19 cellular contexts compared by ENCODE assay signal in genomic region chr3:187852842-187853727, GRCh38.
DNase-seq lines count a peak whose midpoint lies in the region; ATAC-seq and TF ChIP-seq lines count a peak whose summit lies in the region.
"Had no signal": no experiment of that assay in that cellular context is flagged by ENCODE, and none has a peak within 500 bp of the region (broad histone marks: within the 10 kb centered on the region; RNA-seq: fewer than 3 reads in every experiment).

No MANE protein-coding gene starts in this region.

- no peak overlapping the region for H3K4me3 ChIP-seq in IMR-90 (ENCODE audit: insufficient read depth, low read depth, low read length)
- no peak overlapping the region for H3K4me3 ChIP-seq in epithelial cell of proximal tubule (ENCODE audit: low read depth, low read length)
- H3K4me3 ChIP-seq in naive thymus-derived CD4-positive, alpha-beta T cell (ENCODE audit: low read length) = no peak overlapping the region
- no peak overlapping the region for H3K4me3 ChIP-seq in HAP-1
- H3K4me3 ChIP-seq: left ventricle myocardium inferior had no signal

- H3K4me2 ChIP-seq in IMR-90 (ENCODE audit: low read depth, low read length) = 0 out of 2 replicates have a peak overlapping the region, but pooled peaks have one; percentile 35

- peak overlapping the region in 1 of 2 experiments; percentile 80; a peak in 1 of 4 replicates for H4K8ac ChIP-seq in IMR-90 (ENCODE audit: low read depth in 2 of 2, low read length in 2 of 2)

- peak overlapping the region; percentile 59 for H2BK120ac ChIP-seq in IMR-90 (ENCODE audit: low read depth, low read length)

- peaks cover 0 to 31% (median 0%) of the 10 kb centered on the region in 5 donors for H3K36me3 Mint-ChIP-seq in naive thymus-derived CD4-positive, alpha-beta T cell
- H3K36me3 Mint-ChIP-seq: natural killer cell had no signal

- H3K23ac ChIP-seq in IMR-90 (ENCODE audit: low read depth, low read length) = no peak overlapping the region

- dilution Hi-C loops in IMR-90 (cut with HindIII; ENCODE audit: low sequenced_read_pairs, unreplicated experiment) = no loop called here

- peak overlapping the region; percentile 59 for H2AK9ac ChIP-seq in IMR-90 (replicated peaks; ENCODE audit: low read depth, low read length, poor library complexity)

- H3K9me3 Mint-ChIP-seq in naive thymus-derived CD4-positive, alpha-beta T cell = peaks cover 0 to 28% (median 0%) of the 10 kb centered on the region in 11 donors
- H3K9me3 Mint-ChIP-seq: natural killer cell had no signal

- peak overlapping the region; percentile 67 for H3K4ac ChIP-seq in IMR-90 (ENCODE audit: low read depth, low read length)

- H2BK20ac ChIP-seq in IMR-90 (ENCODE audit: low read depth, low read length) = peak overlapping the region; percentile 83; the same call in 1 of the 2 replicates

- peak overlapping the region; percentile 77; the same call in 1 of the 2 replicates for H2AK5ac ChIP-seq in IMR-90 (ENCODE audit: low read depth, low read length)

- DNase-seq in Caki2 (ENCODE audit: low read depth) (peak; percentile 77), IMR-90 (peak; percentile 34), epithelial cell of proximal tubule (ENCODE audit: low read depth) (peak; percentile 76), HAP-1 (ENCODE audit: low spot score in 2 of 2) (no peak), SIG-M5 treated with dmso at 0.1 percent for 504 hours (lab: John Stamatoyannopoulos, UW; ENCODE audit: unreplicated experiment) (no peak)
- DNase-seq in naive thymus-derived CD4-positive, alpha-beta T cell = no peak
- DNase-seq in central memory CD4-positive, alpha-beta T cell = no peak
- DNase-seq: activated CD4-positive, alpha-beta T cell treated with anti-CD3 and anti-CD28 coated beads, Interleukin-2, amount 50 U/mL, for 1 hour; activated naive CD4-positive, alpha-beta T cell; C1 segment of cervical spinal cord; caudate nucleus; left ventricle myocardium inferior; natural killer cell; NCI-H2029; retina; stimulated activated CD4-positive, alpha-beta T cell treated with anti-CD3 and anti-CD28 coated beads, Interleukin-2, amount 100 ng/mL, for 48 hours; T-helper 17 cell had no signal

- TF ChIP-seq POLR2A in IMR-90 (IDR thresholded peaks at IDR 0.05; ENCODE audit: low read depth, low read length) = no peak

- no peak overlapping the region for H3K4me3 Mint-ChIP-seq in naive thymus-derived CD4-positive, alpha-beta T cell
- H3K4me3 Mint-ChIP-seq: natural killer cell, T-helper 17 cell had no signal

- POLR2A ChIA-PET in IMR-90 (lab: Charles Lee; ENCODE audit: unreplicated experiment) = no interaction called here
- POLR2A ChIA-PET in naive thymus-derived CD4-positive, alpha-beta T cell (lab: Charles Lee) = no interaction called here

- CTCF ChIA-PET in IMR-90 (lab: Yijun Ruan, JAX) = no interaction called here
- CTCF ChIA-PET in naive thymus-derived CD4-positive, alpha-beta T cell (lab: Charles Lee) = no interaction called here

- H3K27me3 Mint-ChIP-seq in naive thymus-derived CD4-positive, alpha-beta T cell = no peaks in the 10 kb centered on the region
- H3K27me3 Mint-ChIP-seq: T-helper 17 cell had no signal

- peak overlapping the region; percentile 46 for H2AFZ ChIP-seq in IMR-90 (replicated peaks; ENCODE audit: low read length, poor library complexity)

- 0 out of 3 replicates have a peak overlapping the region, but pooled peaks have one; percentile 47 for H2BK15ac ChIP-seq in IMR-90 (ENCODE audit: low read depth, low read length)

- H3K27ac ChIP-seq in IMR-90 (ENCODE audit: insufficient read depth, low read length) = peak overlapping the region; percentile 49; the same call in 1 of the 2 replicates
- no peak overlapping the region for H3K27ac ChIP-seq in naive thymus-derived CD4-positive, alpha-beta T cell (ENCODE audit: low read depth, low read length)
- H3K27ac ChIP-seq: left ventricle myocardium inferior had no signal

- H3K18ac ChIP-seq in IMR-90 (ENCODE audit: low read depth, low read length) = peak overlapping the region; percentile 53; the same call in 1 of the 2 replicates

- H3K36me3 ChIP-seq in IMR-90 (ENCODE audit: control insufficient read depth, insufficient read depth, low read length) = no peaks in the 10 kb centered on the region
- H3K36me3 ChIP-seq in naive thymus-derived CD4-positive, alpha-beta T cell (ENCODE audit: control insufficient read depth in 2 of 3, insufficient read depth in 3 of 3, low read length in 3 of 3) = no peaks in the 10 kb centered on the region
- no peaks in the 10 kb centered on the region for H3K36me3 ChIP-seq in HAP-1 (replicated peaks)
- H3K36me3 ChIP-seq: left ventricle myocardium inferior had no signal

- no CpG with 5 or more reads among the region's 5 CpGs for WGBS in IMR-90 (ENCODE audit: extremely low coverage in 2 of 2, insufficient read length in 1 of 2), 2 experiments

- ATAC-seq in IMR-90 (ENCODE audit: low read depth) (peak; percentile 82), GM21786 (IDR thresholded peaks at IDR 0.05; ENCODE audit: unreplicated experiment) (no peak)
- ATAC-seq in naive thymus-derived CD4-positive, alpha-beta T cell = peak; percentile 29
- ATAC-seq: Right ventricle myocardium inferior, T-helper 17 cell had no signal

- peak overlapping the region; percentile 56 for H3K14ac ChIP-seq in IMR-90 (replicated peaks; ENCODE audit: low read depth, low read length)

- no peak for TF ChIP-seq RAD21 in IMR-90 (IDR thresholded peaks at IDR 0.05; ENCODE audit: low read length)

- H3K9me3 ChIP-seq in IMR-90 (ENCODE audit: control insufficient read depth, insufficient read depth, low read length) = 0 out of 2 replicates have a peak, but pooled peaks cover 4% of the 10 kb centered on the region
- no peaks in the 10 kb centered on the region for H3K9me3 ChIP-seq in naive thymus-derived CD4-positive, alpha-beta T cell (ENCODE audit: control insufficient read depth in 2 of 3, low read length in 3 of 3)
- H3K9me3 ChIP-seq in HAP-1 = no peaks in the 10 kb centered on the region; the same call in 1 of the 2 replicates
- H3K9me3 ChIP-seq: left ventricle myocardium inferior had no signal

- peaks cover 7% of the 10 kb centered on the region for H3K9me1 ChIP-seq in IMR-90 (ENCODE audit: insufficient read depth, low read length)

- H3K27ac Mint-ChIP-seq in naive thymus-derived CD4-positive, alpha-beta T cell = no peak overlapping the region
- H3K27ac Mint-ChIP-seq: natural killer cell, T-helper 17 cell had no signal

- no peaks in the 10 kb centered on the region for H3K79me1 ChIP-seq in IMR-90 (ENCODE audit: low read depth in 1 of 2, low read length in 2 of 2)

- H3K27me3 ChIP-seq in IMR-90 (ENCODE audit: control insufficient read depth, insufficient read depth, low read length) = peaks cover 3% of the 10 kb centered on the region
- H3K27me3 ChIP-seq in naive thymus-derived CD4-positive, alpha-beta T cell (ENCODE audit: control insufficient read depth in 2 of 2, insufficient read depth in 2 of 2, low read length in 2 of 2) = no peaks in the 10 kb centered on the region
- H3K27me3 ChIP-seq in HAP-1 (ENCODE audit: low read depth) = no peaks in the 10 kb centered on the region

- no peak overlapping the region for H3K9ac ChIP-seq in IMR-90 (ENCODE audit: low read depth, low read length)

- H4K5ac ChIP-seq in IMR-90 (ENCODE audit: low read depth, low read length) = peak overlapping the region; percentile 17; the same call in 1 of the 2 replicates

- peak overlapping the region; percentile 69 for H2BK5ac ChIP-seq in IMR-90 (ENCODE audit: low read depth, low read length, poor library complexity, severe bottlenecking)

- H4K91ac ChIP-seq in IMR-90 (ENCODE audit: insufficient read depth, low read depth, low read length) = peak overlapping the region; percentile 43

- BruUV-seq in IMR-90 (replicated peaks; lab: Mats Ljungman, UMichigan) = no TSS peak

- no peak overlapping the region; the same call in 1 of the 2 replicates for H3K56ac ChIP-seq in IMR-90 (ENCODE audit: extremely low read depth, insufficient read depth, low read length)

- in situ Hi-C loops in Caki2 (cut with HindIII; ENCODE audit: low pct_unique_long_range_greater_than_20kb, low sequenced_read_pairs) (no loop called here), IMR-90 (cut with MboI; ENCODE audit: low sequenced_read_pairs) (no loop called here), HAP-1 (cut with MboI; ENCODE audit: low sequenced_read_pairs) (no loop called here)

- TF ChIP-seq CTCF in IMR-90 (conservative IDR thresholded peaks at IDR 0.05; ENCODE audit: low read depth, low read length) (no peak), epithelial cell of proximal tubule (conservative IDR thresholded peaks at IDR 0.05; ENCODE audit: low read depth, low read length) (no peak)

- H4K20me1 ChIP-seq in IMR-90 (ENCODE audit: insufficient read depth, low read length) = no peaks in the 10 kb centered on the region

- H3K4me1 ChIP-seq in IMR-90 (ENCODE audit: control insufficient read depth, insufficient read depth, low read length) (peaks cover 7% of the 10 kb centered on the region), HAP-1 (no peaks in the 10 kb centered on the region)
- H3K4me1 ChIP-seq in naive thymus-derived CD4-positive, alpha-beta T cell (ENCODE audit: control insufficient read depth in 2 of 2, insufficient read depth in 2 of 2, low read length in 2 of 2) = no peaks in the 10 kb centered on the region

- H3K4me1 Mint-ChIP-seq in naive thymus-derived CD4-positive, alpha-beta T cell = peaks cover 0 to 17% (median 0%) of the 10 kb centered on the region in 7 donors
- H3K4me1 Mint-ChIP-seq: T-helper 17 cell had no signal

- intact Hi-C loops in IMR-90 (cut with micrococcal nuclease) = no loop called here
- intact Hi-C loops in naive thymus-derived CD4-positive, alpha-beta T cell (cut with micrococcal nuclease) = no loop called here

TF ChIP-seq in IMR-90, 13 proteins besides CTCF, POLR2A, EP300 and RAD21:
- TF ChIP-seq NFE2L2 (IDR thresholded peaks at IDR 0.05; ENCODE audit: low read depth, low read length) (0 out of 2 replicates have a peak, but pooled peaks have one; percentile 55), CHD1 (IDR thresholded peaks at IDR 0.05; ENCODE audit: low read depth, low read length) (no peak), FOS (IDR thresholded peaks at IDR 0.05; ENCODE audit: low read depth, low read length) (no peak), USF2 (IDR thresholded peaks at IDR 0.05; ENCODE audit: low read depth, low read length) (no peak), MXI1 (IDR thresholded peaks at IDR 0.05; ENCODE audit: borderline replicate concordance, low read depth, low read length) (no peak), MAZ (IDR thresholded peaks at IDR 0.05; ENCODE audit: borderline replicate concordance, low read depth, low read length) (no peak), CEBPB (IDR thresholded peaks at IDR 0.05; ENCODE audit: low read depth, low read length) (no peak)

Comparison
In these comparisons a context has a peak if more than half of its experiments do, and no peak if none do; other contexts are left out.
1. DNase-seq: peak in Caki2 (single experiment), IMR-90 (single experiment) and epithelial cell of proximal tubule (single experiment); none in naive thymus-derived CD4-positive, alpha-beta T cell (0 of 9), HAP-1 (0 of 2), SIG-M5 treated with dmso at 0.1 percent for 504 hours (single experiment) and central memory CD4-positive, alpha-beta T cell (single experiment).